8 cellular contexts compared by ENCODE assay signal in the genomic region with DNA sequence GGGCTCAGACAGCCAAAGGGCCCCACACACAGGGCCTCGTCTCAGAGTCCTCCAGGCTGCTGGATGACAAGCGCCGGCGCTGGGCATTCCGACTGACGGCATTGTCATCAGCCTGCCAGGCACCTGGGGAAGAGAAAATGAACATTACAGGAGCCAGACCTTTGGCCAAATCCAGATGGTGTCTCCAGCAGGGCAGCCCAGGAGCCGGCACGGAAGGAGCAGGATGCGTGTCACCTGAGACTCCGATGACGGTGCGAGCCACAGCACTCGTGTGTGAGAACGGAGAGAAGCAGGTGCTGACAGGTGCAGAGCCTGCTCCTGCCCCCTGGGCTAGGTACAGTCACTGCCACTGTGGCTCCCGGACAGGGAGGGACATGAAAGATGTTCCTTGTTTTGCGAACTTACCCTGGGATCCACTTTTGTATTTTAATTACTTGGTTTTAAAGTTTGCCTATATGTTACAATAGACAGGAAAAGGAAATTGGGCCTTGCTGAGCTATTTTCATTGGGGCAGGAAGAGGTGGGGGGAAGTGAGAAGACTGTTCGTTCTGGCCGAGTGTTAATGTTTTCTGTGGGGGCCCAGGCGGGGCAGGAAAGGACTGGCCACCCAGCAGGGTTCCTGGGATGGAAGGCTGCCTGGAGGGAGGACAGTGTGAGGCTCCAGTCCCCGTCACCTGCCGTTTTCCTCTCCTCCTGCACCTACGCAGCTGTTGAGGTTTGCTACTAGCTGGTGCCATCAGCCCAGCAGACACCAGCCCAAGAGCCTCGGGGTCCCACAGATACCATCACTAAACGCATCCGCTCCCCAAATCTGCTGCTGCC. TPM values are rescaled to one million over a fixed set of nuclear protein-coding genes. Genes with fewer than 3 reads are reported as not detected.
A peak's percentile ranks its signal among the peaks of the same experiment; 100 is the strongest.
DNase-seq lines count a peak whose midpoint lies in the region; ATAC-seq and TF ChIP-seq lines count a peak whose summit lies in the region.

No MANE protein-coding gene starts in this region.

- peaks cover 5% of the 10 kb centered on the region for H3K27me3 ChIP-seq in CD4-positive, alpha-beta T cell (ENCODE audit: control insufficient read depth, insufficient read depth, low read length)

- POLR2A ChIA-PET in CD4-positive, alpha-beta T cell (lab: Charles Lee): interaction anchor here (0.6 to 2.8 kb wide), 21 partner anchors 9 to 134 kb away, joined by 3 to 43 read pairs (median 4); a partner anchor contains a TSS

- peaks cover 8% of the 10 kb centered on the region for H3K27me3 Mint-ChIP-seq in CD4-positive, alpha-beta T cell
- peaks cover 0 to 3% (median 0%) of the 10 kb centered on the region in 3 donors for H3K27me3 Mint-ChIP-seq in naive B cell

- H3K36me3 Mint-ChIP-seq in CD4-positive, alpha-beta T cell (ENCODE audit: low read depth): peaks cover 23% of the 10 kb centered on the region
- no peaks in the 10 kb centered on the region for H3K36me3 Mint-ChIP-seq in naive B cell

- H3K9me3 ChIP-seq in CD4-positive, alpha-beta T cell (ENCODE audit: control insufficient read depth, low read length): no peaks in the 10 kb centered on the region

- peak overlapping the region; percentile 54 for H3K4me3 Mint-ChIP-seq in CD4-positive, alpha-beta T cell
- H3K4me3 Mint-ChIP-seq in naive B cell: peak overlapping the region; percentile 65 to 93 (median 76)

- CTCF ChIA-PET in CD4-positive, alpha-beta T cell (lab: Charles Lee): interaction anchor here (0.6 to 2.7 kb wide), 4 partner anchors 24 to 134 kb away, joined by 3 to 16 read pairs (median 6); no protein-coding TSS in a partner anchor

- H3K9me3 Mint-ChIP-seq in CD4-positive, alpha-beta T cell: no peaks in the 10 kb centered on the region
- H3K9me3 Mint-ChIP-seq in naive B cell: peaks cover 0 to 1% (median 0%) of the 10 kb centered on the region in 7 donors

- peak; percentile 44 to 66 (median 55) for DNase-seq in CD4-positive, alpha-beta T cell
- DNase-seq in NCI-H2029 treated with DMSO at 0.1 percent for 48 hours (lab: John Stamatoyannopoulos, UW) (peak; percentile 5), naive B cell (peak; percentile 59), T1000 (lab: John Stamatoyannopoulos, UW) (no peak), NCI-H526 treated with DMSO at 0.1 percent for 48 hours (lab: John Stamatoyannopoulos, UW) (no peak)
- peak; percentile 54 for DNase-seq in activated CD8-positive, alpha-beta memory T cell treated with anti-CD3 and anti-CD28 coated beads, Interleukin-2, amount 50 U/mL, for 4 hours

- TF ChIP-seq CTCF in CD4-positive, alpha-beta T cell (IDR thresholded peaks at IDR 0.05): no peak

- peak overlapping the region; percentile 84 for H3K27ac ChIP-seq in CD4-positive, alpha-beta T cell (ENCODE audit: low read depth, low read length)

- intact Hi-C loops in CD4-positive, alpha-beta T cell (cut with DNase I, micrococcal nuclease): no loop called here

- H3K27ac Mint-ChIP-seq in CD4-positive, alpha-beta T cell: peak overlapping the region; percentile 97
- peak overlapping the region; percentile 39 to 96 (median 92) for H3K27ac Mint-ChIP-seq in naive B cell

- H3K4me1 Mint-ChIP-seq in CD4-positive, alpha-beta T cell (ENCODE audit: low read depth): peaks cover 82% of the 10 kb centered on the region
- H3K4me1 Mint-ChIP-seq in naive B cell: peaks cover 43 to 69% (median 65%) of the 10 kb centered on the region in 3 donors

- ATAC-seq in CD4-positive, alpha-beta T cell (ENCODE audit: poor library complexity): peak; percentile 73
- ATAC-seq in naive B cell (ENCODE audit: low read depth in 2 of 2): peak; percentile 45 to 51
- ATAC-seq in GM18867 (IDR thresholded peaks at IDR 0.05; ENCODE audit: unreplicated experiment): no peak
- no peak for ATAC-seq in HG03521 (IDR thresholded peaks at IDR 0.05; ENCODE audit: unreplicated experiment)

RNA-seq across cellular contexts. Expression of a gene that starts 4.4 kb away (rescaled TPM):
- under 1 TPM; 0.63 to 0.89 TPM for total RNA-seq in CD4-positive, alpha-beta T cell
- polyA plus RNA-seq in naive B cell (ENCODE audit: low read depth in 6 of 6): not detected

RNA-seq across cellular contexts. Expression of a gene that starts 41.9 kb away (rescaled TPM):
- total RNA-seq in CD4-positive, alpha-beta T cell: 10 to 100 TPM; 88.1 to 90.6 TPM
- polyA plus RNA-seq in naive B cell (ENCODE audit: low read depth in 6 of 6): 10 to 100 TPM; 40.8 to 64.9 (median 54.0) TPM

Comparison
In these comparisons a context has a peak if more than half of its experiments do, and no peak if none do; other contexts are left out.
1. ATAC-seq: peak in CD4-positive, alpha-beta T cell (single experiment) and naive B cell (2 of 2); none in GM18867 (single experiment) and HG03521 (single experiment).
2. DNase-seq: peak in CD4-positive, alpha-beta T cell (10 of 10), NCI-H2029 treated with DMSO at 0.1 percent for 48 hours (single experiment), activated CD8-positive, alpha-beta memory T cell treated with anti-CD3 and anti-CD28 coated beads, Interleukin-2, amount 50 U/mL, for 4 hours (single experiment) and naive B cell (single experiment); none in T1000 (single experiment) and NCI-H526 treated with DMSO at 0.1 percent for 48 hours (single experiment).